8 cellular contexts compared by ENCODE assay signal in genomic region chr6:71478834-71479541, GRCh38.
DNase-seq lines count a peak whose midpoint lies in the region; ATAC-seq and TF ChIP-seq lines count a peak whose summit lies in the region.

No MANE protein-coding gene starts in this region.

- no peaks in the 10 kb centered on the region for H3K79me2 ChIP-seq in hepatocyte

- peak overlapping the region; percentile 36 for H2AFZ ChIP-seq in hepatocyte

- H3K4me3 Mint-ChIP-seq in HFFc6, result peak overlapping the region; percentile 44
- no peak overlapping the region for H3K4me3 Mint-ChIP-seq in CD14-positive monocyte

- H3K36me3 ChIP-seq in ascending aorta, result no peaks in the 10 kb centered on the region
- H3K36me3 ChIP-seq in hepatocyte (replicated peaks; ENCODE audit: insufficient read depth, low read depth), result no peaks in the 10 kb centered on the region

- peaks cover 5% of the 10 kb centered on the region for H3K36me3 Mint-ChIP-seq in HFFc6 (ENCODE audit: low read depth)
- H3K36me3 Mint-ChIP-seq in CD14-positive monocyte, result no peaks in the 10 kb centered on the region

- H3K27ac Mint-ChIP-seq in HFFc6 (peak overlapping the region; percentile 83), CD14-positive monocyte (no peak overlapping the region)

- no peaks in the 10 kb centered on the region; the same call in 1 of the 2 replicates for H3K27me3 Mint-ChIP-seq in HFFc6 (ENCODE audit: insufficient read depth)
- H3K27me3 Mint-ChIP-seq in CD14-positive monocyte (ENCODE audit: low read depth in 3 of 3), result no peaks in the 10 kb centered on the region

- peak overlapping the region; percentile 69 to 75 for H3K27ac ChIP-seq in ascending aorta
- peak overlapping the region; percentile 52 for H3K27ac ChIP-seq in hepatocyte
- H3K27ac ChIP-seq in skin epidermis, result peak overlapping the region in 15 of 21 experiments; percentile 6 to 87 (median 47)

- H3K27me3 ChIP-seq in ascending aorta (no peaks in the 10 kb centered on the region), hepatocyte (no peaks in the 10 kb centered on the region)

- H3K4me1 Mint-ChIP-seq in HFFc6 (ENCODE audit: low read depth) (peaks cover 90% of the 10 kb centered on the region), CD14-positive monocyte (peaks cover 6% of the 10 kb centered on the region)

- no peaks in the 10 kb centered on the region for H3K9me2 ChIP-seq in hepatocyte (replicated peaks; ENCODE audit: insufficient read depth)

- DNase-seq in HFFc6, result peak; percentile 91
- no peak for DNase-seq in ascending aorta (ENCODE audit: low spot score in 2 of 2)
- DNase-seq in hepatocyte (ENCODE audit: low spot score), result no peak
- DNase-seq in CD14-positive monocyte (ENCODE audit: low spot score), result no peak
- no peak for DNase-seq in NOMO-1 (lab: John Stamatoyannopoulos, UW; ENCODE audit: unreplicated experiment in 2 of 2)

- WGBS in hepatocyte (ENCODE audit: low lambda C conversion rate, missing lambda C conversion rate), result 57% methylated on average over 2 of the region's 2 CpGs

- TF ChIP-seq CTCF in HFFc6 (IDR thresholded peaks at IDR 0.05) (no peak), ascending aorta (IDR thresholded peaks at IDR 0.05) (no peak), hepatocyte (IDR thresholded peaks at IDR 0.05; ENCODE audit: poor library complexity) (no peak), CD14-positive monocyte (IDR thresholded peaks at IDR 0.05) (no peak)

- H3K9me3 ChIP-seq in ascending aorta, result no peaks in the 10 kb centered on the region
- no peaks in the 10 kb centered on the region for H3K9me3 ChIP-seq in hepatocyte (ENCODE audit: low read depth)

- no peak for ATAC-seq in HG03342 (IDR thresholded peaks at IDR 0.05; ENCODE audit: unreplicated experiment)
- no peak for ATAC-seq in GM21576 (IDR thresholded peaks at IDR 0.05; ENCODE audit: unreplicated experiment)

- no peaks in the 10 kb centered on the region for H3K9me3 Mint-ChIP-seq in HFFc6
- peaks cover 0 to 1% (median 0%) of the 10 kb centered on the region in 7 donors for H3K9me3 Mint-ChIP-seq in CD14-positive monocyte

- H3K4me2 ChIP-seq in hepatocyte, result no peak overlapping the region

- H4K20me1 ChIP-seq in hepatocyte (ENCODE audit: insufficient read depth, poor library complexity, severe bottlenecking), result no peaks in the 10 kb centered on the region

- no peak overlapping the region for H3K4me3 ChIP-seq in ascending aorta
- H3K4me3 ChIP-seq in hepatocyte, result no peak overlapping the region
- no peak overlapping the region for H3K4me3 ChIP-seq in skin epidermis

- H3K4me1 ChIP-seq in ascending aorta (peaks cover 7 to 17% of the 10 kb centered on the region in 2 donors), hepatocyte (ENCODE audit: insufficient read depth) (peaks cover 11% of the 10 kb centered on the region)

- intact Hi-C loops in ascending aorta (cut with DNase I), result no loop called here
- intact Hi-C loops in CD14-positive monocyte (cut with micrococcal nuclease), result no loop called here
